In the genomic region with DNA sequence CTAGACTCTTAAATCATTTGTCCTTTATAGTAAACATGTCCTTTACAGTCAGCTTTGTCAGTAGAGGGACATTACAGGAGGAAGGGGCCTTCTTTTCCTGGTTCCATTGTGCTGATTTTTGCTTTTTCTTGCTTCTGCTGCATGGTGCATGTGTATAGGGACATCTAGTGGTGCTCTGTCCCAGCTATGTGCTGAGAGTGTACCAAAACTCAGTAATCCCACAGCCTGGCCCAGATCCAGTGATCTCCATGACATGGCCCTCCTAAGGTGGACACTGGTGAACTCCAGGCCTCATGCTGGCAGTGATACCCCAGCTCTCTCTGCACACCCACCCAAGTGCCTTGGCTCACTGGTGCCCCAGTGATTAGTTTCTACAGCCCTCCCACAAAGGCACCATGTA, we compare ENCODE assay signal across 11 cellular contexts. TPM values are rescaled to one million over a fixed set of nuclear protein-coding genes. Genes with fewer than 3 reads are reported as not detected.
DNase-seq lines count a peak whose midpoint lies in the region; ATAC-seq and TF ChIP-seq lines count a peak whose summit lies in the region.
"Had no signal": no experiment of that assay in that cellular context is flagged by ENCODE, and none has a peak within 500 bp of the region (broad histone marks: within the 10 kb centered on the region; RNA-seq: fewer than 3 reads in every experiment).

No MANE protein-coding gene starts in this region.

- no peak overlapping the region for H3K4me2 ChIP-seq in GM23248 (ENCODE audit: unreplicated experiment)

- H3K9me2 ChIP-seq in GM23248 (ENCODE audit: insufficient read depth) = no peaks in the 10 kb centered on the region

- peak; percentile 43 for DNase-seq in GM23248
- peak; percentile 38 for DNase-seq in kidney tubule cell (ENCODE audit: low spot score)
- DNase-seq in natural killer cell = no peak
- DNase-seq in stimulated activated CD4-positive, alpha-beta T cell treated with anti-CD3 and anti-CD28 coated beads, Interleukin-2, amount 100 ng/mL, for 48 hours = no peak
- DNase-seq in NCI-H146 (lab: John Stamatoyannopoulos, UW) = no peak

- no peak overlapping the region for H3K9ac ChIP-seq in GM23248

- H3K36me3 ChIP-seq in GM23248 (ENCODE audit: low read depth) = no peaks in the 10 kb centered on the region

- H3K4me3 Mint-ChIP-seq in natural killer cell = no peak overlapping the region
- H3K4me3 Mint-ChIP-seq: activated T-helper 1 cell treated with anti-CD3 and anti-CD28 coated beads, Interleukin-12 subunit alpha, Interleukin-12 subunit beta, Interleukin-2, Interleukin-4 antibody, amounts not matched to agents 30 ng/mL and 10 ng/mL and 1 ng/mL, durations not matched to agents 14 hours and 24 hours and 36 hours had no signal

- intact Hi-C loops in natural killer cell (cut with micrococcal nuclease) = no loop called here

- ATAC-seq in natural killer cell (no peak), GM18873 (IDR thresholded peaks at IDR 0.05; ENCODE audit: low FRiP score, unreplicated experiment) (no peak)
- ATAC-seq: right cardiac atrium had no signal

- H3K4me3 ChIP-seq in GM23248 = no peak overlapping the region
- H3K4me3 ChIP-seq in WI38 (ENCODE audit: low read depth, low read length) = no peak overlapping the region

- H2AFZ ChIP-seq in GM23248 = no peak overlapping the region

- H3K36me3 Mint-ChIP-seq in natural killer cell = no peaks in the 10 kb centered on the region

- in situ Hi-C loops in GM23248 (cut with MboI) = no loop called here

- peak; percentile 29 for TF ChIP-seq CTCF in C4-2B (conservative IDR thresholded peaks at IDR 0.05)
- TF ChIP-seq CTCF in WI38 (IDR thresholded peaks at IDR 0.05; ENCODE audit: low read depth, low read length) = peak; percentile 35; the same call in 1 of the 2 replicates
- TF ChIP-seq CTCF in natural killer cell (IDR thresholded peaks at IDR 0.05) = no peak

- H4K20me1 ChIP-seq in GM23248 (ENCODE audit: insufficient read depth) = no peaks in the 10 kb centered on the region

- no peaks in the 10 kb centered on the region for H3K9me3 ChIP-seq in GM23248 (ENCODE audit: low read depth)

- no peak overlapping the region for H3K27ac Mint-ChIP-seq in natural killer cell
- H3K27ac Mint-ChIP-seq: activated T-helper 1 cell treated with anti-CD3 and anti-CD28 coated beads, Interleukin-12 subunit alpha, Interleukin-12 subunit beta, Interleukin-2, Interleukin-4 antibody, amounts not matched to agents 30 ng/mL and 10 ng/mL and 1 ng/mL, durations not matched to agents 14 hours and 24 hours and 36 hours had no signal

- H3K9me3 Mint-ChIP-seq in natural killer cell = no peaks in the 10 kb centered on the region
- H3K9me3 Mint-ChIP-seq: activated T-helper 1 cell treated with anti-CD3 and anti-CD28 coated beads, Interleukin-12 subunit alpha, Interleukin-12 subunit beta, Interleukin-2, Interleukin-4 antibody, amounts not matched to agents 30 ng/mL and 10 ng/mL and 1 ng/mL, durations not matched to agents 14 hours and 24 hours and 36 hours had no signal

- H3K27me3 Mint-ChIP-seq in natural killer cell (ENCODE audit: low read depth in 2 of 2) = peaks cover 0 to 5% of the 10 kb centered on the region in 2 donors

- no peaks in the 10 kb centered on the region for H3K79me2 ChIP-seq in GM23248 (ENCODE audit: insufficient read depth)

- H3K27ac ChIP-seq in C4-2B (no peak overlapping the region), GM23248 (no peak overlapping the region)
- H3K27ac ChIP-seq: HL-60 had no signal

- H3K27me3 ChIP-seq in GM23248 (replicated peaks; ENCODE audit: insufficient read depth) = no peaks in the 10 kb centered on the region

- H3K4me1 Mint-ChIP-seq in natural killer cell = no peaks in the 10 kb centered on the region

- no peaks in the 10 kb centered on the region for H3F3A ChIP-seq in GM23248 (ENCODE audit: insufficient read depth)

- 0 out of 2 replicates have a peak, but pooled peaks cover 3% of the 10 kb centered on the region for H3K4me1 ChIP-seq in GM23248 (ENCODE audit: insufficient read depth)

RNA-seq across cellular contexts. Expression of a gene that starts 45.2 kb away (rescaled TPM):
- not detected in 2 replicates for total RNA-seq in GM23248 (2014; rRNA removed; shearing (Covaris generic))
- not detected in 2 replicates for polyA plus RNA-seq in GM23248 (2016; fragmentation: Nextera tagmentation; extraction: Ambion mirVana)
- not detected for total RNA-seq in natural killer cell
- total RNA-seq: activated T-helper 1 cell treated with anti-CD3 and anti-CD28 coated beads, Interleukin-12 subunit alpha, Interleukin-12 subunit beta, Interleukin-2, Interleukin-4 antibody, amounts not matched to agents 30 ng/mL and 10 ng/mL and 1 ng/mL, durations not matched to agents 14 hours and 24 hours and 36 hours; right cardiac atrium had no signal
- polyA plus RNA-seq: right cardiac atrium had no signal

Comparison
In these comparisons a context has a peak if more than half of its experiments do, and no peak if none do; other contexts are left out.
1. DNase-seq: peak in GM23248 (single experiment) and kidney tubule cell (single experiment); none in natural killer cell (single experiment), stimulated activated CD4-positive, alpha-beta T cell treated with anti-CD3 and anti-CD28 coated beads, Interleukin-2, amount 100 ng/mL, for 48 hours (0 of 2) and NCI-H146 (single experiment).